Comparison of ENCODE assay signal across 1 cellular context in the genomic region with DNA sequence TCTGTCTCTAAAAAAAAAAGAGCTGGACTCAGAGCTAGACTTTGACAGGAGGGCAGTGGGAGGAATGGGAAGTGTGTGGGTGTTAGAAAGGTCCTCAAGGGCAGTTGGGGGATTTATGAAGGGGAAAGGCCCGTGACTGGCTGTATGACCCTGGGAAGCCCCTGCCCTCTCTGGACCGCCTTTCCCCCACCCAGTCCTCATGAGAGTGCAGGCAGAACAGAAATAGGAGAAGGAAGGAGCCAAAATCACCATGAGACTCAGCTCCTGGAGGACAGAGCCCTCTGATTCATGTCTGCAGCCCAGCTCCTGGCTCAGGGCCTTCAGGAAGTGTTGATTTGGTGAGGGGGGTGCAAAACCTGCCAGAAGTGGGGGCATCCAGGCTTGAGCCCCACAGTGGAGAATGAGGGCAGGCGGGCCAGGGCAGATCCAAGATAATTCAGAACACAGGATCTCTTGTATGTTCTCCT.
TF ChIP-seq lines count a peak whose summit lies in the region.

No MANE protein-coding gene starts in this region.

TF ChIP-seq in K562, 482 proteins besides CTCF, POLR2A, EP300 and RAD21:
- TF ChIP-seq EGR1 (conservative IDR thresholded peaks at IDR 0.05), result peak; percentile 84
- no peak for TF ChIP-seq NFXL1 (CRISPR knock-in tag; IDR thresholded peaks at IDR 0.05)
- peak; percentile 48; the same call in 1 of the 2 replicates for TF ChIP-seq ZNF384 (IDR thresholded peaks at IDR 0.05; ENCODE audit: low read depth, low read length)
- TF ChIP-seq TEAD2 (tag; IDR thresholded peaks at IDR 0.05), result no peak
- TF ChIP-seq, protein P1, sequence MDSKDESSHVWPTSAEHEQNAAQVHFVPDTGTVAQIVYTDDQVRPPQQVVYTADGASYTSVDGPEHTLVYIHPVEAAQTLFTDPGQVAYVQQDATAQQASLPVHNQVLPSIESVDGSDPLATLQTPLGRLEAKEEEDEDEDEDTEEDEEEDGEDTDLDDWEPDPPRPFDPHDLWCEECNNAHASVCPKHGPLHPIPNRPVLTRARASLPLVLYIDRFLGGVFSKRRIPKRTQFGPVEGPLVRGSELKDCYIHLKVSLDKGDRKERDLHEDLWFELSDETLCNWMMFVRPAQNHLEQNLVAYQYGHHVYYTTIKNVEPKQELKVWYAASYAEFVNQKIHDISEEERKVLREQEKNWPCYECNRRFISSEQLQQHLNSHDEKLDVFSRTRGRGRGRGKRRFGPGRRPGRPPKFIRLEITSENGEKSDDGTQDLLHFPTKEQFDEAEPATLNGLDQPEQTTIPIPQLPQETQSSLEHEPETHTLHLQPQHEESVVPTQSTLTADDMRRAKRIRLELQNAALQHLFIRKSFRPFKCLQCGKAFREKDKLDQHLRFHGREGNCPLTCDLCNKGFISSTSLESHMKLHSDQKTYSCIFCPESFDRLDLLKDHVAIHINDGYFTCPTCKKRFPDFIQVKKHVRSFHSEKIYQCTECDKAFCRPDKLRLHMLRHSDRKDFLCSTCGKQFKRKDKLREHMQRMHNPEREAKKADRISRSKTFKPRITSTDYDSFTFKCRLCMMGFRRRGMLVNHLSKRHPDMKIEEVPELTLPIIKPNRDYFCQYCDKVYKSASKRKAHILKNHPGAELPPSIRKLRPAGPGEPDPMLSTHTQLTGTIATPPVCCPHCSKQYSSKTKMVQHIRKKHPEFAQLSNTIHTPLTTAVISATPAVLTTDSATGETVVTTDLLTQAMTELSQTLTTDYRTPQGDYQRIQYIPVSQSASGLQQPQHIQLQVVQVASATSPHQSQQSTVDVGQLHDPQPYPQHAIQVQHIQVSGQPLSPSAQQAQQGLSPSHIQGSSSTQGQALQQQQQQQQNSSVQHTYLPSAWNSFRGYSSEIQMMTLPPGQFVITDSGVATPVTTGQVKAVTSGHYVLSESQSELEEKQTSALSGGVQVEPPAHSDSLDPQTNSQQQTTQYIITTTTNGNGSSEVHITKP (IDR thresholded peaks at IDR 0.05; ENCODE audit: partially characterized antibody), result peak; percentile 97
- TF ChIP-seq FOXK2 (conservative IDR thresholded peaks at IDR 0.05 in 1 of 2, IDR thresholded peaks at IDR 0.05 in 1 of 2; ENCODE audit: low read depth in 2 of 2), result peak in 1 of 2 experiments; percentile 44; a peak in 1 of 4 replicates
